In the genomic region with DNA sequence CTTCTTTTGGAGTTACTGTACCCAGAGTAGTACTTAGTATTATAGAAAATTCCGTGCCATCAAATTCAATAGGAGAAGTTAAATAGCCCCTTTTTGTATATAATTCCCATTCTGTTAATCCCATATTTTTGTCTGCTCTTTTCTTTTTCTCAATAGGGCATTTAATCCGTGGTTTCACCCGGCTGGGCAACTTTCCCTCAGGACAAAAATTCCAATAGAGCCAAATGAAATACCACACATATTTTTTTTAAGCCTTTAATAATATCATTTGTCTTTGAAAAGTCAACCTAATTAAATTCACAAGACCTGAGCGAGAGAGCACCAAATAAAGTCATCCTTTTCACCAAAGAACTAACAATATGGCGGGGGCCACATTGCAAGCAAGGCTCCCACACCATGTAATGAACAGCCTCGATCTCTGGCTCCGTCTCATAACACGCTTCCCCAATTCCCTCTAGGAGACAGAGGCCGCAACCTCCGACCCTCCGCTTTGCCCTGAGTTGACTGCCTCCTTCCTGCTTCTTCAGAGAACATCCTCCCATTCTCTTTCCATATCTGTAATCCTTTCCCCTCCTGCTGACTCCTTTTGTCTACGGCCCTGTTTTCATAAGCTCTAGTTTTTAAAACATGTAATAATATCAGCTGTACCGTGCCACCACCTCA, we compare ENCODE assay signal across 15 cellular contexts. TPM values are rescaled to one million over a fixed set of nuclear protein-coding genes. Genes with fewer than 3 reads are reported as not detected.
DNase-seq lines count a peak whose midpoint lies in the region; ATAC-seq, FAIRE-seq and TF ChIP-seq lines count a peak whose summit lies in the region.
"Had no signal": no experiment of that assay in that cellular context is flagged by ENCODE, and none has a peak within 500 bp of the region (broad histone marks: within the 10 kb centered on the region; RNA-seq: fewer than 3 reads in every experiment).

No MANE protein-coding gene starts in this region.

- TF ChIP-seq CTCF in breast epithelium (IDR thresholded peaks at IDR 0.05) (no peak), MCF 10A (IDR thresholded peaks at IDR 0.05; ENCODE audit: unreplicated experiment) (no peak), tibial nerve (IDR thresholded peaks at IDR 0.05) (no peak)

- no peaks in the 10 kb centered on the region for H3K9me3 ChIP-seq in breast epithelium
- no peaks in the 10 kb centered on the region for H3K9me3 ChIP-seq in mesenchymal stem cell (ENCODE audit: control insufficient read depth, low read length)
- no peaks in the 10 kb centered on the region for H3K9me3 ChIP-seq in small intestine (ENCODE audit: control insufficient read depth, low read depth)
- no peaks in the 10 kb centered on the region for H3K9me3 ChIP-seq in tibial nerve
- H3K9me3 ChIP-seq: neutrophil, upper lobe of right lung had no signal

- TF ChIP-seq POLR2A in breast epithelium (IDR thresholded peaks at IDR 0.05) (no peak), tibial nerve (IDR thresholded peaks at IDR 0.05) (no peak)

- H3K27me3 ChIP-seq in breast epithelium (no peaks in the 10 kb centered on the region), mesenchymal stem cell (ENCODE audit: control insufficient read depth in 1 of 2, insufficient read depth in 1 of 2, low read length in 2 of 2) (no peaks in the 10 kb centered on the region), small intestine (ENCODE audit: control insufficient read depth in 2 of 2, insufficient read depth in 2 of 2, low read length in 2 of 2) (no peaks in the 10 kb centered on the region), tibial nerve (no peaks in the 10 kb centered on the region)
- H3K27me3 ChIP-seq: neutrophil, upper lobe of right lung had no signal

- no peak overlapping the region for H3K4me2 ChIP-seq in mesenchymal stem cell (ENCODE audit: low read length, poor library complexity, severe bottlenecking)

- no peak overlapping the region for H2BK5ac ChIP-seq in mesenchymal stem cell (ENCODE audit: low read depth, low read length, poor library complexity, severe bottlenecking)

- no peaks in the 10 kb centered on the region for H3K27me3 Mint-ChIP-seq in MCF 10A (ENCODE audit: insufficient read depth, unreplicated experiment)

- peaks cover 39% of the 10 kb centered on the region for H3K4me1 Mint-ChIP-seq in MCF 10A (ENCODE audit: insufficient read depth, unreplicated experiment)

- H3K4me3 ChIP-seq in breast epithelium = peak overlapping the region in 2 of 3 donors; percentile 36 to 59
- no peak overlapping the region for H3K4me3 ChIP-seq in mesenchymal stem cell (ENCODE audit: insufficient read depth in 1 of 2, low read depth in 1 of 2, low read length in 2 of 2)
- no peak overlapping the region for H3K4me3 ChIP-seq in small intestine (ENCODE audit: low read depth in 1 of 2, low read length in 2 of 2)
- H3K4me3 ChIP-seq in tibial nerve = no peak overlapping the region
- H3K4me3 ChIP-seq: upper lobe of right lung had no signal

- no peak for FAIRE-seq in small intestine (lab: Jason Lieb, UNC)
- FAIRE-seq: A204.1 had no signal

- no peak overlapping the region for H3K23ac ChIP-seq in mesenchymal stem cell (ENCODE audit: low read length in 2 of 2)

- peaks cover 28% of the 10 kb centered on the region for H3K79me1 ChIP-seq in mesenchymal stem cell (replicated peaks; ENCODE audit: low read length, poor library complexity, severe bottlenecking)

- TF ChIP-seq EP300 in tibial nerve (IDR thresholded peaks at IDR 0.05) = no peak

- no peak overlapping the region for H2BK12ac ChIP-seq in mesenchymal stem cell (ENCODE audit: low read length in 2 of 2)

- WGBS in mesenchymal stem cell = 91% methylated on average over 13 of the region's 13 CpGs
- 78 to 82% (median 80%) methylated on average over 13 of the region's 13 CpGs for WGBS in small intestine, 3 donors
- 60 to 63% methylated on average over 13 of the region's 13 CpGs for WGBS in tibial nerve, 2 donors

- BruUV-seq in MCF 10A (replicated peaks; lab: Mats Ljungman, UMichigan) = no TSS peak

- peak overlapping the region; percentile 88 for H3K9ac ChIP-seq in mesenchymal stem cell (ENCODE audit: low read length)

- no peak overlapping the region for H4K91ac ChIP-seq in mesenchymal stem cell (ENCODE audit: low read length)

- no peak overlapping the region for H4K8ac ChIP-seq in mesenchymal stem cell (ENCODE audit: low read length)

- H2BK120ac ChIP-seq in mesenchymal stem cell (ENCODE audit: low read depth, low read length) = no peak overlapping the region

- no peak overlapping the region for H2AK5ac ChIP-seq in mesenchymal stem cell (ENCODE audit: low read length, severe bottlenecking)

- intact Hi-C loops in breast epithelium (cut with DNase I; ENCODE audit: low total_unique reads) (no loop called here), MCF 10A (cut with micrococcal nuclease) (no loop called here)

- POLR2A ChIA-PET in MCF 10A (lab: Yijun Ruan, JAX) = no interaction called here

- no peak for ATAC-seq in GM19395 (IDR thresholded peaks at IDR 0.05; ENCODE audit: unreplicated experiment)
- no peak for ATAC-seq in HG03460 (IDR thresholded peaks at IDR 0.05; ENCODE audit: unreplicated experiment)
- ATAC-seq: upper lobe of right lung had no signal

- peak in 1 of 2 donors; percentile 54 for DNase-seq in breast epithelium (ENCODE audit: low spot score in 2 of 2)
- DNase-seq in MCF 10A (ENCODE audit: unreplicated experiment) = no peak
- DNase-seq in dermis blood vessel endothelial cell = peak; percentile 36
- no peak for DNase-seq in mesenchymal stem cell
- no peak for DNase-seq in small intestine
- no peak for DNase-seq in tibial nerve (ENCODE audit: low spot score in 2 of 2)
- DNase-seq: activated naive CD8-positive, alpha-beta T cell treated with anti-CD3 and anti-CD28 coated beads, Interleukin-2, amount 10 ng/mL, durations not matched to agents 7 days and 5 days; MM.1S; NCI-H226; SW 1271; upper lobe of right lung had no signal

- H2AFZ ChIP-seq in mesenchymal stem cell (ENCODE audit: low read depth, low read length) = no peak overlapping the region

- H3K4me1 ChIP-seq in breast epithelium (no peaks in the 10 kb centered on the region), mesenchymal stem cell (ENCODE audit: control insufficient read depth, insufficient read depth, low read depth, low read length) (peaks cover 2% of the 10 kb centered on the region), small intestine (ENCODE audit: control insufficient read depth in 2 of 2, insufficient read depth in 1 of 2, low read depth in 1 of 2, low read length in 1 of 2) (peaks cover 15 to 21% of the 10 kb centered on the region in 2 donors), tibial nerve (peaks cover 0 to 12% (median 6%) of the 10 kb centered on the region in 4 donors)
- H3K4me1 ChIP-seq: upper lobe of right lung had no signal

- no peaks in the 10 kb centered on the region for H3K36me3 ChIP-seq in breast epithelium
- H3K36me3 ChIP-seq in mesenchymal stem cell (ENCODE audit: control insufficient read depth in 1 of 2, insufficient read depth in 2 of 2, low read depth in 1 of 2, low read length in 2 of 2) = peaks cover 0 to 3% of the 10 kb centered on the region in 2 experiments
- H3K36me3 ChIP-seq in small intestine (ENCODE audit: control insufficient read depth in 2 of 2, insufficient read depth in 2 of 2, low read length in 2 of 2) = peaks cover 0 to 5% of the 10 kb centered on the region in 2 donors
- H3K36me3 ChIP-seq in tibial nerve = no peaks in the 10 kb centered on the region
- H3K36me3 ChIP-seq: neutrophil, upper lobe of right lung had no signal

- CTCF ChIA-PET in MCF 10A (lab: Yijun Ruan, JAX) = no interaction called here

- no peak overlapping the region for H3K27ac Mint-ChIP-seq in MCF 10A (ENCODE audit: low read depth, unreplicated experiment)
- H3K27ac Mint-ChIP-seq: activated naive CD8-positive, alpha-beta T cell treated with anti-CD3 and anti-CD28 coated beads, Interleukin-2, amount 10 ng/mL, durations not matched to agents 7 days and 5 days had no signal

- H3K9me3 Mint-ChIP-seq in MCF 10A (ENCODE audit: unreplicated experiment) = peaks cover 14% of the 10 kb centered on the region
- H3K9me3 Mint-ChIP-seq: activated naive CD8-positive, alpha-beta T cell treated with anti-CD3 and anti-CD28 coated beads, Interleukin-2, amount 10 ng/mL, durations not matched to agents 7 days and 5 days had no signal

- no peak overlapping the region for H2BK15ac ChIP-seq in mesenchymal stem cell (ENCODE audit: low read depth, poor library complexity, severe bottlenecking)

- no peak overlapping the region for H3K14ac ChIP-seq in mesenchymal stem cell (ENCODE audit: low read length in 2 of 2)

- no peak overlapping the region for H3K18ac ChIP-seq in mesenchymal stem cell (ENCODE audit: low read depth in 1 of 2, low read length in 2 of 2)

- peak overlapping the region; percentile 72 to 81 for H3K27ac ChIP-seq in breast epithelium
- H3K27ac ChIP-seq in mesenchymal stem cell (ENCODE audit: low read length, poor library complexity, severe bottlenecking) = no peak overlapping the region
- peak overlapping the region; percentile 9 to 74 for H3K27ac ChIP-seq in small intestine (ENCODE audit: low read depth in 1 of 2, low read length in 1 of 2)
- H3K27ac ChIP-seq in tibial nerve = no peak overlapping the region
- H3K27ac ChIP-seq: neutrophil, upper lobe of right lung had no signal

- H3K4me3 Mint-ChIP-seq in MCF 10A (ENCODE audit: unreplicated experiment) = no peak overlapping the region
- H3K4me3 Mint-ChIP-seq: activated naive CD8-positive, alpha-beta T cell treated with anti-CD3 and anti-CD28 coated beads, Interleukin-2, amount 10 ng/mL, durations not matched to agents 7 days and 5 days had no signal

- H3K4ac ChIP-seq in mesenchymal stem cell (ENCODE audit: low read depth in 1 of 2, low read length in 2 of 2) = no peak overlapping the region

- peaks cover 13% of the 10 kb centered on the region for H3K36me3 Mint-ChIP-seq in MCF 10A (ENCODE audit: insufficient read depth, unreplicated experiment)
- H3K36me3 Mint-ChIP-seq: activated naive CD8-positive, alpha-beta T cell treated with anti-CD3 and anti-CD28 coated beads, Interleukin-2, amount 10 ng/mL, durations not matched to agents 7 days and 5 days had no signal

RNA-seq across cellular contexts. Expression of gene NHSL1, which starts 13.6 kb away (rescaled TPM):
- total RNA-seq in breast epithelium (10 to 100 TPM; 15.4 to 17.4 (median 16.5) TPM), MCF 10A (2022) (23.9 and 32.1 TPM in 2 replicates), dermis blood vessel endothelial cell (45.1 and 78.7 TPM in 2 replicates), tibial nerve (10 to 100 TPM in 2 of 4 donors, 1 to 10 TPM in 2; 8.6 to 17.3 (median 12.6) TPM)
- 16.1 TPM for polyA plus RNA-seq in mesenchymal stem cell (2013, experiment 1 of 2)
- 16.4 TPM for polyA plus RNA-seq in mesenchymal stem cell (2013, experiment 2 of 2)
- 10 to 100 TPM; 11.3 to 26.4 (median 21.3) TPM for polyA plus RNA-seq in small intestine

Comparison
In these comparisons a context has a peak if more than half of its experiments do, and no peak if none do; other contexts are left out.
1. H3K27ac ChIP-seq: peak in breast epithelium (2 of 2) and small intestine (2 of 2); none in mesenchymal stem cell (single experiment) and tibial nerve (0 of 4).
2. H3K4me3 ChIP-seq: peak in breast epithelium (2 of 3); none in mesenchymal stem cell (0 of 2), small intestine (0 of 2) and tibial nerve (0 of 4).